Comparison of ENCODE assay signal across 1 cellular context in the genomic region with DNA sequence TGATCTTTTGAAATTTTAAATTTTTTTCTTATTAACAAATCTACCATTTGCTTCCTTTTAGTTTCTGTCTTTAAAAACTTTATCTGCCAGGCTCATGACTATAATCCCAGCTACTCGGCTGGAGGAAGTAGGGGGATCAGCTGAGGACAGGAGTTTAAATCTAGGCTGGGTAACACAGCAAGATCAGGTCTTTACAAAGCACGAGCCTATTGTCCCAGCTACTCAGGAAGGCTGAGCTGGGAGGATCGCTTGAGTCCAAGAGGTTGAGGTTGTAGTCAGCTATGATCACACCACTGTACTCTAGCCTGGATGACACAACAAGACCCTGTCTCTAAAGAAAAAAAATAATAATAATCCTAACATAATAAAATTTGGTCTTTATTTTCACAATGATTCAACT.
TF ChIP-seq lines count a peak whose summit lies in the region.

No MANE protein-coding gene starts in this region.

TF ChIP-seq in GM23338, 12 proteins besides CTCF, POLR2A, EP300 and RAD21 (continued from another document):
- TF ChIP-seq, protein P1, sequence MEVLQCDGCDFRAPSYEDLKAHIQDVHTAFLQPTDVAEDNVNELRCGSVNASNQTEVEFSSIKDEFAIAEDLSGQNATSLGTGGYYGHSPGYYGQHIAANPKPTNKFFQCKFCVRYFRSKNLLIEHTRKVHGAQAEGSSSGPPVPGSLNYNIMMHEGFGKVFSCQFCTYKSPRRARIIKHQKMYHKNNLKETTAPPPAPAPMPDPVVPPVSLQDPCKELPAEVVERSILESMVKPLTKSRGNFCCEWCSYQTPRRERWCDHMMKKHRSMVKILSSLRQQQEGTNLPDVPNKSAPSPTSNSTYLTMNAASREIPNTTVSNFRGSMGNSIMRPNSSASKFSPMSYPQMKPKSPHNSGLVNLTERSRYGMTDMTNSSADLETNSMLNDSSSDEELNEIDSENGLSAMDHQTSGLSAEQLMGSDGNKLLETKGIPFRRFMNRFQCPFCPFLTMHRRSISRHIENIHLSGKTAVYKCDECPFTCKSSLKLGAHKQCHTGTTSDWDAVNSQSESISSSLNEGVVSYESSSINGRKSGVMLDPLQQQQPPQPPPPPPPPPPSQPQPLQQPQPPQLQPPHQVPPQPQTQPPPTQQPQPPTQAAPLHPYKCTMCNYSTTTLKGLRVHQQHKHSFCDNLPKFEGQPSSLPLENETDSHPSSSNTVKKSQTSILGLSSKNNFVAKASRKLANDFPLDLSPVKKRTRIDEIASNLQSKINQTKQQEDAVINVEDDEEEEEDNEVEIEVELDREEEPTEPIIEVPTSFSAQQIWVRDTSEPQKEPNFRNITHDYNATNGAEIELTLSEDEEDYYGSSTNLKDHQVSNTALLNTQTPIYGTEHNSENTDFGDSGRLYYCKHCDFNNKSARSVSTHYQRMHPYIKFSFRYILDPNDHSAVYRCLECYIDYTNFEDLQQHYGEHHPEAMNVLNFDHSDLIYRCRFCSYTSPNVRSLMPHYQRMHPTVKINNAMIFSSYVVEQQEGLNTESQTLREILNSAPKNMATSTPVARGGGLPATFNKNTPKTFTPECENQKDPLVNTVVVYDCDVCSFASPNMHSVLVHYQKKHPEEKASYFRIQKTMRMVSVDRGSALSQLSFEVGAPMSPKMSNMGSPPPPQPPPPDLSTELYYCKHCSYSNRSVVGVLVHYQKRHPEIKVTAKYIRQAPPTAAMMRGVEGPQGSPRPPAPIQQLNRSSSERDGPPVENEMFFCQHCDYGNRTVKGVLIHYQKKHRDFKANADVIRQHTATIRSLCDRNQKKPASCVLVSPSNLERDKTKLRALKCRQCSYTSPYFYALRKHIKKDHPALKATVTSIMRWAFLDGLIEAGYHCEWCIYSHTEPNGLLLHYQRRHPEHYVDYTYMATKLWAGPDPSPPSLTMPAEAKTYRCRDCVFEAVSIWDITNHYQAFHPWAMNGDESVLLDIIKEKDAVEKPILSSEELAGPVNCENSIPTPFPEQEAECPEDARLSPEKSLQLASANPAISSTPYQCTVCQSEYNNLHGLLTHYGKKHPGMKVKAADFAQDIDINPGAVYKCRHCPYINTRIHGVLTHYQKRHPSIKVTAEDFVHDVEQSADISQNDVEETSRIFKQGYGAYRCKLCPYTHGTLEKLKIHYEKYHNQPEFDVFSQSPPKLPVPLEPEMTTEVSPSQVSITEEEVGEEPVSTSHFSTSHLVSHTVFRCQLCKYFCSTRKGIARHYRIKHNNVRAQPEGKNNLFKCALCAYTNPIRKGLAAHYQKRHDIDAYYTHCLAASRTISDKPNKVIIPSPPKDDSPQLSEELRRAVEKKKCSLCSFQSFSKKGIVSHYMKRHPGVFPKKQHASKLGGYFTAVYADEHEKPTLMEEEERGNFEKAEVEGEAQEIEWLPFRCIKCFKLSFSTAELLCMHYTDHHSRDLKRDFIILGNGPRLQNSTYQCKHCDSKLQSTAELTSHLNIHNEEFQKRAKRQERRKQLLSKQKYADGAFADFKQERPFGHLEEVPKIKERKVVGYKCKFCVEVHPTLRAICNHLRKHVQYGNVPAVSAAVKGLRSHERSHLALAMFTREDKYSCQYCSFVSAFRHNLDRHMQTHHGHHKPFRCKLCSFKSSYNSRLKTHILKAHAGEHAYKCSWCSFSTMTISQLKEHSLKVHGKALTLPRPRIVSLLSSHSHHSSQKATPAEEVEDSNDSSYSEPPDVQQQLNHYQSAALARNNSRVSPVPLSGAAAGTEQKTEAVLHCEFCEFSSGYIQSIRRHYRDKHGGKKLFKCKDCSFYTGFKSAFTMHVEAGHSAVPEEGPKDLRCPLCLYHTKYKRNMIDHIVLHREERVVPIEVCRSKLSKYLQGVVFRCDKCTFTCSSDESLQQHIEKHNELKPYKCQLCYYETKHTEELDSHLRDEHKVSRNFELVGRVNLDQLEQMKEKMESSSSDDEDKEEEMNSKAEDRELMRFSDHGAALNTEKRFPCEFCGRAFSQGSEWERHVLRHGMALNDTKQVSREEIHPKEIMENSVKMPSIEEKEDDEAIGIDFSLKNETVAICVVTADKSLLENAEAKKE (CRISPR knock-in tag; IDR thresholded peaks at IDR 0.05) = no peak
- TF ChIP-seq, protein P2, sequence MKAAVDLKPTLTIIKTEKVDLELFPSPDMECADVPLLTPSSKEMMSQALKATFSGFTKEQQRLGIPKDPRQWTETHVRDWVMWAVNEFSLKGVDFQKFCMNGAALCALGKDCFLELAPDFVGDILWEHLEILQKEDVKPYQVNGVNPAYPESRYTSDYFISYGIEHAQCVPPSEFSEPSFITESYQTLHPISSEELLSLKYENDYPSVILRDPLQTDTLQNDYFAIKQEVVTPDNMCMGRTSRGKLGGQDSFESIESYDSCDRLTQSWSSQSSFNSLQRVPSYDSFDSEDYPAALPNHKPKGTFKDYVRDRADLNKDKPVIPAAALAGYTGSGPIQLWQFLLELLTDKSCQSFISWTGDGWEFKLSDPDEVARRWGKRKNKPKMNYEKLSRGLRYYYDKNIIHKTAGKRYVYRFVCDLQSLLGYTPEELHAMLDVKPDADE (IDR thresholded peaks at IDR 0.05) = no peak
TF ChIP-seq in GM23338: peak in this region for 0.
